In genomic region chr10:62029401-62029800, GRCh38 we compare ENCODE assay signal across 22 cellular contexts.
DNase-seq lines count a peak whose midpoint lies in the region; ATAC-seq and TF ChIP-seq lines count a peak whose summit lies in the region.
"Had no signal": no experiment of that assay in that cellular context is flagged by ENCODE, and none has a peak within 500 bp of the region (broad histone marks: within the 10 kb centered on the region; RNA-seq: fewer than 3 reads in every experiment).

No MANE protein-coding gene starts in this region.

- no peak for DNase-seq in activated CD4-positive, alpha-beta T cell treated with anti-CD3 and anti-CD28 coated beads, Interleukin-2, amount 10 ng/mL, durations not matched to agents 24 days and 14 days
- DNase-seq in activated CD4-positive, alpha-beta T cell treated with anti-CD3 and anti-CD28 coated beads, Interleukin-2, amount 50 U/mL, for 48 hours, result no peak
- no peak for DNase-seq in CD4-positive, CD25-positive, alpha-beta regulatory T cell
- DNase-seq in T-cell, result no peak
- no peak for DNase-seq in memory B cell (ENCODE audit: low spot score in 2 of 2)
- no peak for DNase-seq in occipital lobe (lab: John Stamatoyannopoulos, UW)
- DNase-seq in progenitor cell of endocrine pancreas (ENCODE audit: low spot score, unreplicated experiment), result no peak
- DNase-seq: activated gamma-delta T cell treated with Interleukin-2 at 50 U/mL for 16 hours; DMS53; effector memory CD8-positive, alpha-beta T cell; GM23248; kidney glomerular epithelial cell; mammary epithelial cell; NCI-H1436 treated with DMSO at 0.1 percent for 48 hours; NCI-H510A treated with DMSO at 0.1 percent for 48 hours; ovary; right cardiac atrium; SHP77; stimulated activated CD4-positive, alpha-beta T cell treated with anti-CD3 and anti-CD28 coated beads, Interleukin-15, amount 100 ng/mL, for 24 hours; thyroid gland; WERI-Rb-1 had no signal

- peak overlapping the region; percentile 83 for H3K27ac Mint-ChIP-seq in activated CD4-positive, alpha-beta T cell treated with anti-CD3 and anti-CD28 coated beads, Interleukin-2, amount 10 ng/mL, durations not matched to agents 24 days and 14 days
- peak overlapping the region; percentile 5 to 27 (median 19) for H3K27ac Mint-ChIP-seq in CD4-positive, CD25-positive, alpha-beta regulatory T cell
- H3K27ac Mint-ChIP-seq in T-cell (peak overlapping the region; percentile 71 to 72), memory B cell (peak overlapping the region; percentile 75), progenitor cell of endocrine pancreas (no peak overlapping the region)

- ATAC-seq in CD4-positive, CD25-positive, alpha-beta regulatory T cell (ENCODE audit: low read depth in 2 of 2), result no peak
- no peak for ATAC-seq in T-cell (replicated peaks in 1 of 4)
- no peak for ATAC-seq in memory B cell (ENCODE audit: low read depth)
- ATAC-seq in GM19035 (IDR thresholded peaks at IDR 0.05; ENCODE audit: unreplicated experiment), result no peak
- ATAC-seq: effector memory CD8-positive, alpha-beta T cell; right cardiac atrium had no signal

- intact Hi-C loops in activated CD4-positive, alpha-beta T cell treated with anti-CD3 and anti-CD28 coated beads, Interleukin-2, amount 10 ng/mL, durations not matched to agents 24 days and 14 days (cut with micrococcal nuclease), result no loop called here

- TF ChIP-seq CTCF in progenitor cell of endocrine pancreas (IDR thresholded peaks at IDR 0.05; ENCODE audit: unreplicated experiment), result no peak

- CTCF ChIA-PET in T-cell (lab: Charles Lee), result interaction anchor here in 1 of 2 donors (0.9 to 1.3 kb wide), 2 partner anchors 9 to 11 kb away, joined by 5 to 8 read pairs; no protein-coding TSS in a partner anchor

- no peak overlapping the region for H3K27ac ChIP-seq in CD4-positive, CD25-positive, alpha-beta regulatory T cell (ENCODE audit: insufficient read depth, low read length, poor library complexity, severe bottlenecking)
- H3K27ac ChIP-seq: ovary, thyroid gland, WERI-Rb-1 had no signal

- H3K9me3 ChIP-seq in CD4-positive, CD25-positive, alpha-beta regulatory T cell (ENCODE audit: control insufficient read depth in 2 of 2, low read length in 2 of 2), result no peaks in the 10 kb centered on the region
- H3K9me3 ChIP-seq: ovary, thyroid gland had no signal

- peaks cover 53% of the 10 kb centered on the region for H3K36me3 Mint-ChIP-seq in activated CD4-positive, alpha-beta T cell treated with anti-CD3 and anti-CD28 coated beads, Interleukin-2, amount 10 ng/mL, durations not matched to agents 24 days and 14 days (ENCODE audit: low read depth)
- peaks cover 14% of the 10 kb centered on the region for H3K36me3 Mint-ChIP-seq in CD4-positive, CD25-positive, alpha-beta regulatory T cell
- H3K36me3 Mint-ChIP-seq in T-cell (peaks cover 36% of the 10 kb centered on the region), memory B cell (peaks cover 37% of the 10 kb centered on the region), progenitor cell of endocrine pancreas (ENCODE audit: insufficient read depth) (peaks cover 2% of the 10 kb centered on the region)

- no peaks in the 10 kb centered on the region for H3K27me3 ChIP-seq in CD4-positive, CD25-positive, alpha-beta regulatory T cell (ENCODE audit: control insufficient read depth, insufficient read depth, low read length)
- H3K27me3 ChIP-seq: ovary, thyroid gland had no signal

- H3K4me3 ChIP-seq in CD4-positive, CD25-positive, alpha-beta regulatory T cell (ENCODE audit: low read depth, low read length), result peak overlapping the region; percentile 9
- H3K4me3 ChIP-seq: GM23248, ovary, thyroid gland had no signal

- no peaks in the 10 kb centered on the region for H3K9me3 Mint-ChIP-seq in activated CD4-positive, alpha-beta T cell treated with anti-CD3 and anti-CD28 coated beads, Interleukin-2, amount 10 ng/mL, durations not matched to agents 24 days and 14 days
- no peaks in the 10 kb centered on the region for H3K9me3 Mint-ChIP-seq in CD4-positive, CD25-positive, alpha-beta regulatory T cell
- H3K9me3 Mint-ChIP-seq in T-cell, result no peaks in the 10 kb centered on the region
- peaks cover 2% of the 10 kb centered on the region for H3K9me3 Mint-ChIP-seq in memory B cell
- no peaks in the 10 kb centered on the region for H3K9me3 Mint-ChIP-seq in progenitor cell of endocrine pancreas (ENCODE audit: low read depth)
- H3K9me3 Mint-ChIP-seq: effector memory CD8-positive, alpha-beta T cell had no signal

- peaks cover 5% of the 10 kb centered on the region for H3K36me3 ChIP-seq in CD4-positive, CD25-positive, alpha-beta regulatory T cell (ENCODE audit: control insufficient read depth, insufficient read depth, low read length)
- H3K36me3 ChIP-seq: ovary, thyroid gland, WERI-Rb-1 had no signal

- peaks cover 50% of the 10 kb centered on the region for H3K4me1 Mint-ChIP-seq in activated CD4-positive, alpha-beta T cell treated with anti-CD3 and anti-CD28 coated beads, Interleukin-2, amount 10 ng/mL, durations not matched to agents 24 days and 14 days
- peaks cover 39 to 95% (median 69%) of the 10 kb centered on the region in 4 donors for H3K4me1 Mint-ChIP-seq in CD4-positive, CD25-positive, alpha-beta regulatory T cell
- H3K4me1 Mint-ChIP-seq in T-cell (peaks cover 58 to 83% (median 82%) of the 10 kb centered on the region in 3 donors), memory B cell (peaks cover 41% of the 10 kb centered on the region), progenitor cell of endocrine pancreas (ENCODE audit: low read depth) (peaks cover 31% of the 10 kb centered on the region)

- POLR2A ChIA-PET in T-cell (lab: Charles Lee), result interaction anchor here (0.6 to 1.0 kb wide), 3 partner anchors 9 to 216 kb away, joined by 3 to 8 read pairs (median 3); no protein-coding TSS in a partner anchor

- H3K27me3 Mint-ChIP-seq in activated CD4-positive, alpha-beta T cell treated with anti-CD3 and anti-CD28 coated beads, Interleukin-2, amount 10 ng/mL, durations not matched to agents 24 days and 14 days, result no peaks in the 10 kb centered on the region
- no peaks in the 10 kb centered on the region for H3K27me3 Mint-ChIP-seq in CD4-positive, CD25-positive, alpha-beta regulatory T cell
- H3K27me3 Mint-ChIP-seq in T-cell (no peaks in the 10 kb centered on the region), memory B cell (no peaks in the 10 kb centered on the region), progenitor cell of endocrine pancreas (no peaks in the 10 kb centered on the region)
- H3K27me3 Mint-ChIP-seq: effector memory CD8-positive, alpha-beta T cell had no signal

- peaks cover 17% of the 10 kb centered on the region for H3K4me1 ChIP-seq in CD4-positive, CD25-positive, alpha-beta regulatory T cell (ENCODE audit: control insufficient read depth, insufficient read depth, low read length, poor library complexity, severe bottlenecking)
- H3K4me1 ChIP-seq: thyroid gland had no signal

- no peak overlapping the region for H3K4me3 Mint-ChIP-seq in activated CD4-positive, alpha-beta T cell treated with anti-CD3 and anti-CD28 coated beads, Interleukin-2, amount 10 ng/mL, durations not matched to agents 24 days and 14 days
- H3K4me3 Mint-ChIP-seq in CD4-positive, CD25-positive, alpha-beta regulatory T cell, result peak overlapping the region in 3 of 4 donors; percentile 27 to 47 (median 40)
- no peak overlapping the region for H3K4me3 Mint-ChIP-seq in T-cell
- no peak overlapping the region for H3K4me3 Mint-ChIP-seq in memory B cell
- no peak overlapping the region for H3K4me3 Mint-ChIP-seq in progenitor cell of endocrine pancreas (ENCODE audit: low read depth)
- H3K4me3 Mint-ChIP-seq: effector memory CD8-positive, alpha-beta T cell had no signal

Comparison
In these comparisons a context has a peak if more than half of its experiments do, and no peak if none do; other contexts are left out.
1. H3K4me3 Mint-ChIP-seq: peak in CD4-positive, CD25-positive, alpha-beta regulatory T cell (3 of 4); none in activated CD4-positive, alpha-beta T cell treated with anti-CD3 and anti-CD28 coated beads, Interleukin-2, amount 10 ng/mL, durations not matched to agents 24 days and 14 days (single experiment), T-cell (0 of 3), memory B cell (single experiment) and progenitor cell of endocrine pancreas (single experiment).